Comparison of ENCODE assay signal across 8 cellular contexts in the genomic region with DNA sequence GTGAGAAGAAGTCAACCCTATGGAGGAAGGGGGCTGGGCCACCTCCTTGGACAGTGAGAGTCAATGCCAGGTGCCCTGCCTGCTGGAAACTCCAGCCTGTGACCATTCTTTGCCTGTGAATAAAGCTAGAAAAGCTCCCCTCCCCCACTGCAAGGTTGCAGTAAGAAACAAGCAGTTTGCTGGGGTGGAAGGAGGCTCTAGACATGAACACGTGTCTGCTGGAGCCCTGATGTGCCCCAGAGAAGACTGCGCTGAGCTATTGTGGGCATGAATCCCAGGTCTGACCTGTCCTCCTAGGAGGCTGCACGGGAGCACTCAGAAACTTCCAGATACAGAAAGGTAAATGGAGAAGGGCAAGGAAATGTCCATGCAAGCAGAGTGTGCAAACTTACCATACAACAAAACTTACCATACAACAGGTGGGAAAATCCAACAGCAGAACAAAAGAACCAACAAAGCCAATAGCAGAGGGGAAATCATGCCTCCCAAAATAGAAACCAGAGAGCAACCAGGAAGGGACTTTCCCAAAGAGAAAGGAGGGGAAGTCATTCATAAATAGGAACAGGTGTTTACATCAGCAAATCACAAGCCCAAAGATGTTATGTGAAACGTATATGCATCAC.
A peak's percentile ranks its signal among the peaks of the same experiment; 100 is the strongest.
DNase-seq lines count a peak whose midpoint lies in the region; ATAC-seq and TF ChIP-seq lines count a peak whose summit lies in the region.

No MANE protein-coding gene starts in this region.

- no peak for TF ChIP-seq POLR2A in erythroblast (IDR thresholded peaks at IDR 0.05; ENCODE audit: low read length)

- peak; percentile 66 for ATAC-seq in activated CD8-positive, alpha-beta T cell treated with anti-CD3 and anti-CD28 coated beads for 36 hours
- no peak for ATAC-seq in activated CD8-positive, alpha-beta T cell treated with anti-CD3 and anti-CD28 coated beads, Interleukin-2, amount 10 ng/mL, durations not matched to agents 7 days and 5 days
- ATAC-seq in GM21619 (IDR thresholded peaks at IDR 0.05; ENCODE audit: unreplicated experiment): peak; percentile 68
- ATAC-seq in HG03460 (IDR thresholded peaks at IDR 0.05; ENCODE audit: unreplicated experiment): peak; percentile 78
- peak; percentile 80 for ATAC-seq in stimulated activated memory B cell treated with anti-CD40 and anti-IgM and Interleukin-4, amounts not matched to agents 10 μg/mL and 1 μg/mL and 100 μg/mL, for 72 hours

- H3K9me3 Mint-ChIP-seq in activated CD8-positive, alpha-beta T cell treated with anti-CD3 and anti-CD28 coated beads for 36 hours: peaks cover 10% of the 10 kb centered on the region
- peaks cover 11% of the 10 kb centered on the region for H3K9me3 Mint-ChIP-seq in activated CD8-positive, alpha-beta T cell treated with anti-CD3 and anti-CD28 coated beads, Interleukin-2, amount 10 ng/mL, durations not matched to agents 7 days and 5 days (ENCODE audit: insufficient read depth)
- H3K9me3 Mint-ChIP-seq in stimulated activated memory B cell treated with anti-CD40 and anti-IgM and Interleukin-4, amounts not matched to agents 10 μg/mL and 1 μg/mL and 100 μg/mL, for 72 hours: peaks cover 3% of the 10 kb centered on the region

- no peak overlapping the region for H3K4me3 Mint-ChIP-seq in activated CD8-positive, alpha-beta T cell treated with anti-CD3 and anti-CD28 coated beads for 36 hours
- no peak overlapping the region for H3K4me3 Mint-ChIP-seq in activated CD8-positive, alpha-beta T cell treated with anti-CD3 and anti-CD28 coated beads, Interleukin-2, amount 10 ng/mL, durations not matched to agents 7 days and 5 days
- peak overlapping the region; percentile 24 for H3K4me3 Mint-ChIP-seq in stimulated activated memory B cell treated with anti-CD40 and anti-IgM and Interleukin-4, amounts not matched to agents 10 μg/mL and 1 μg/mL and 100 μg/mL, for 72 hours

- CTCF ChIA-PET in activated CD8-positive, alpha-beta T cell treated with anti-CD3 and anti-CD28 coated beads for 36 hours (lab: Charles Lee): no interaction called here
- CTCF ChIA-PET in activated CD8-positive, alpha-beta T cell treated with anti-CD3 and anti-CD28 coated beads, Interleukin-2, amount 10 ng/mL, durations not matched to agents 7 days and 5 days (lab: Charles Lee): no interaction called here

- DNase-seq in activated CD8-positive, alpha-beta T cell treated with anti-CD3 and anti-CD28 coated beads for 36 hours: peak; percentile 15
- no peak for DNase-seq in activated CD8-positive, alpha-beta T cell treated with anti-CD3 and anti-CD28 coated beads, Interleukin-2, amount 10 ng/mL, durations not matched to agents 7 days and 5 days
- no peak for DNase-seq in GM03348 (ENCODE audit: low spot score)
- DNase-seq in erythroblast (lab: John Stamatoyannopoulos, UW): no peak
- DNase-seq in anterior cingulate cortex (lab: John Stamatoyannopoulos, UW): no peak

- POLR2A ChIA-PET in activated CD8-positive, alpha-beta T cell treated with anti-CD3 and anti-CD28 coated beads for 36 hours (lab: Charles Lee): interaction anchor here (0.6 kb wide), 1 partner anchor 40 kb away, joined by 4 read pairs; no protein-coding TSS in a partner anchor
- POLR2A ChIA-PET in activated CD8-positive, alpha-beta T cell treated with anti-CD3 and anti-CD28 coated beads, Interleukin-2, amount 10 ng/mL, durations not matched to agents 7 days and 5 days (lab: Charles Lee): no interaction called here

- H3K27ac Mint-ChIP-seq in activated CD8-positive, alpha-beta T cell treated with anti-CD3 and anti-CD28 coated beads for 36 hours: peak overlapping the region; percentile 36
- no peak overlapping the region for H3K27ac Mint-ChIP-seq in activated CD8-positive, alpha-beta T cell treated with anti-CD3 and anti-CD28 coated beads, Interleukin-2, amount 10 ng/mL, durations not matched to agents 7 days and 5 days
- peak overlapping the region; percentile 24 for H3K27ac Mint-ChIP-seq in stimulated activated memory B cell treated with anti-CD40 and anti-IgM and Interleukin-4, amounts not matched to agents 10 μg/mL and 1 μg/mL and 100 μg/mL, for 72 hours

- no peaks in the 10 kb centered on the region for H3K36me3 Mint-ChIP-seq in activated CD8-positive, alpha-beta T cell treated with anti-CD3 and anti-CD28 coated beads for 36 hours (ENCODE audit: low read depth)
- peaks cover 3% of the 10 kb centered on the region for H3K36me3 Mint-ChIP-seq in activated CD8-positive, alpha-beta T cell treated with anti-CD3 and anti-CD28 coated beads, Interleukin-2, amount 10 ng/mL, durations not matched to agents 7 days and 5 days (ENCODE audit: low read depth)
- H3K36me3 Mint-ChIP-seq in stimulated activated memory B cell treated with anti-CD40 and anti-IgM and Interleukin-4, amounts not matched to agents 10 μg/mL and 1 μg/mL and 100 μg/mL, for 72 hours: peaks cover 5% of the 10 kb centered on the region

- H3K4me1 Mint-ChIP-seq in activated CD8-positive, alpha-beta T cell treated with anti-CD3 and anti-CD28 coated beads for 36 hours (ENCODE audit: low read depth): peaks cover 23% of the 10 kb centered on the region
- H3K4me1 Mint-ChIP-seq in activated CD8-positive, alpha-beta T cell treated with anti-CD3 and anti-CD28 coated beads, Interleukin-2, amount 10 ng/mL, durations not matched to agents 7 days and 5 days (ENCODE audit: low read depth): peaks cover 15% of the 10 kb centered on the region
- peaks cover 19% of the 10 kb centered on the region for H3K4me1 Mint-ChIP-seq in stimulated activated memory B cell treated with anti-CD40 and anti-IgM and Interleukin-4, amounts not matched to agents 10 μg/mL and 1 μg/mL and 100 μg/mL, for 72 hours

- intact Hi-C loops in activated CD8-positive, alpha-beta T cell treated with anti-CD3 and anti-CD28 coated beads for 36 hours (cut with micrococcal nuclease): no loop called here

- no peak for TF ChIP-seq CTCF in activated CD8-positive, alpha-beta T cell treated with anti-CD3 and anti-CD28 coated beads for 36 hours (IDR thresholded peaks at IDR 0.05)

- H3K27me3 Mint-ChIP-seq in activated CD8-positive, alpha-beta T cell treated with anti-CD3 and anti-CD28 coated beads for 36 hours: peaks cover 5% of the 10 kb centered on the region
- peaks cover 10% of the 10 kb centered on the region for H3K27me3 Mint-ChIP-seq in activated CD8-positive, alpha-beta T cell treated with anti-CD3 and anti-CD28 coated beads, Interleukin-2, amount 10 ng/mL, durations not matched to agents 7 days and 5 days (ENCODE audit: low read depth)
- no peaks in the 10 kb centered on the region for H3K27me3 Mint-ChIP-seq in stimulated activated memory B cell treated with anti-CD40 and anti-IgM and Interleukin-4, amounts not matched to agents 10 μg/mL and 1 μg/mL and 100 μg/mL, for 72 hours
